ENCODE assay signal across 1 cellular context in genomic region chr3:13895155-13896105, GRCh38.
A peak's percentile ranks its signal among the peaks of the same experiment; 100 is the strongest.
TF ChIP-seq lines count a peak whose summit lies in the region.

No MANE protein-coding gene starts in this region.

TF ChIP-seq in HepG2, 621 proteins besides CTCF, POLR2A, EP300 and RAD21 (continued from another document and continues in another):
- no peak for TF ChIP-seq RAD51 (IDR thresholded peaks at IDR 0.05; ENCODE audit: borderline replicate concordance)
- peak; percentile 26; the same call in 1 of the 2 replicates for TF ChIP-seq ETV5 (CRISPR knock-in tag; IDR thresholded peaks at IDR 0.05; ENCODE audit: borderline replicate concordance)
- TF ChIP-seq ATF7 (IDR thresholded peaks at IDR 0.05): no peak
- no peak for TF ChIP-seq ATF7 (CRISPR knock-in tag; IDR thresholded peaks at IDR 0.05)
- TF ChIP-seq ZFP37 (CRISPR knock-in tag; IDR thresholded peaks at IDR 0.05; ENCODE audit: borderline replicate concordance): no peak
- TF ChIP-seq HNF4A (CRISPR knock-in tag; IDR thresholded peaks at IDR 0.05): no peak
- TF ChIP-seq PRDM15 (CRISPR knock-in tag; IDR thresholded peaks at IDR 0.05): peak; percentile 43; the same call in 1 of the 2 replicates
- no peak for TF ChIP-seq ATF2 (CRISPR knock-in tag; IDR thresholded peaks at IDR 0.05)
- TF ChIP-seq AGO2 (optimal IDR thresholded peaks at IDR 0.05; ENCODE audit: low read depth, low read length): no peak
- TF ChIP-seq BHLHE40 (IDR thresholded peaks at IDR 0.05; ENCODE audit: low read length): no peak
- 0 out of 2 replicates have a peak, but pooled peaks have one; percentile 17 for TF ChIP-seq MYNN (CRISPR knock-in tag; IDR thresholded peaks at IDR 0.05; ENCODE audit: low read depth)
- no peak for TF ChIP-seq ZNF253 (CRISPR knock-in tag; IDR thresholded peaks at IDR 0.05; ENCODE audit: borderline replicate concordance)
- TF ChIP-seq RORA (CRISPR knock-in tag; IDR thresholded peaks at IDR 0.05): no peak
- TF ChIP-seq ZNF629 (CRISPR knock-in tag; conservative IDR thresholded peaks at IDR 0.05): no peak
- TF ChIP-seq NR2F6 (IDR thresholded peaks at IDR 0.05): no peak
- no peak for TF ChIP-seq NR2F6 (CRISPR knock-in tag; IDR thresholded peaks at IDR 0.05)
- no peak for TF ChIP-seq HOXA7 (CRISPR knock-in tag; IDR thresholded peaks at IDR 0.05)
- no peak for TF ChIP-seq ZMYM2 (CRISPR knock-in tag; IDR thresholded peaks at IDR 0.05)
- TF ChIP-seq MYC (CRISPR knock-in tag; IDR thresholded peaks at IDR 0.05; ENCODE audit: borderline replicate concordance): no peak; the same call in 1 of the 2 replicates
- TF ChIP-seq TAF1 (CRISPR knock-in tag; IDR thresholded peaks at IDR 0.05): no peak
- TF ChIP-seq ZMAT3 (CRISPR knock-in tag; conservative IDR thresholded peaks at IDR 0.05): no peak
- TF ChIP-seq PHF8 (CRISPR knock-in tag; IDR thresholded peaks at IDR 0.05): no peak
- no peak for TF ChIP-seq ZNF431 (CRISPR knock-in tag; IDR thresholded peaks at IDR 0.05; ENCODE audit: borderline replicate concordance, low read depth)
- no peak for TF ChIP-seq ZNF256 (CRISPR knock-in tag; conservative IDR thresholded peaks at IDR 0.05)
- no peak for TF ChIP-seq ZBTB7A (CRISPR knock-in tag; IDR thresholded peaks at IDR 0.05)
- no peak for TF ChIP-seq NBN (conservative IDR thresholded peaks at IDR 0.05)
- no peak for TF ChIP-seq ZNF367 (CRISPR knock-in tag; IDR thresholded peaks at IDR 0.05; ENCODE audit: borderline replicate concordance)
- TF ChIP-seq SKI (IDR thresholded peaks at IDR 0.05; ENCODE audit: partially characterized antibody): no peak
- TF ChIP-seq ZSCAN12 (CRISPR knock-in tag; IDR thresholded peaks at IDR 0.05): no peak
- no peak for TF ChIP-seq ZNF749 (CRISPR knock-in tag; IDR thresholded peaks at IDR 0.05; ENCODE audit: borderline replicate concordance)
- TF ChIP-seq ATF3 (CRISPR knock-in tag; IDR thresholded peaks at IDR 0.05): no peak
- TF ChIP-seq GABPA (IDR thresholded peaks at IDR 0.05; ENCODE audit: low read depth, low read length): no peak
- TF ChIP-seq GABPA (CRISPR knock-in tag; IDR thresholded peaks at IDR 0.05; ENCODE audit: low read depth): peak; percentile 71
- TF ChIP-seq LBX2 (CRISPR knock-in tag; IDR thresholded peaks at IDR 0.05; ENCODE audit: borderline replicate concordance): no peak
- TF ChIP-seq SAP130 (CRISPR knock-in tag; IDR thresholded peaks at IDR 0.05; ENCODE audit: low read depth): peak; percentile 31
- no peak for TF ChIP-seq PRMT3 (CRISPR knock-in tag; IDR thresholded peaks at IDR 0.05; ENCODE audit: borderline replicate concordance, low read depth)
- no peak for TF ChIP-seq CHCHD3 (CRISPR knock-in tag; IDR thresholded peaks at IDR 0.05)
- TF ChIP-seq ZNF335 (CRISPR knock-in tag; IDR thresholded peaks at IDR 0.05): no peak
- no peak for TF ChIP-seq MATR3 (CRISPR knock-in tag; IDR thresholded peaks at IDR 0.05)
- TF ChIP-seq ZBTB44 (CRISPR knock-in tag; IDR thresholded peaks at IDR 0.05): no peak
- no peak for TF ChIP-seq ZBTB39 (CRISPR knock-in tag; IDR thresholded peaks at IDR 0.05)
- no peak for TF ChIP-seq ZNF777 (CRISPR knock-in tag; IDR thresholded peaks at IDR 0.05)
- no peak for TF ChIP-seq MLXIP (CRISPR knock-in tag; IDR thresholded peaks at IDR 0.05; ENCODE audit: borderline replicate concordance)
- no peak for TF ChIP-seq ZNF343 (CRISPR knock-in tag; IDR thresholded peaks at IDR 0.05)
- TF ChIP-seq ZNF703 (CRISPR knock-in tag; IDR thresholded peaks at IDR 0.05; ENCODE audit: borderline replicate concordance): no peak
- TF ChIP-seq CBX5 (CRISPR knock-in tag; IDR thresholded peaks at IDR 0.05; ENCODE audit: borderline replicate concordance): no peak
- peak; percentile 33; the same call in 1 of the 2 replicates for TF ChIP-seq ZFP91 (CRISPR knock-in tag; IDR thresholded peaks at IDR 0.05; ENCODE audit: borderline replicate concordance)
- TF ChIP-seq GABPB1 (CRISPR knock-in tag; IDR thresholded peaks at IDR 0.05): peak; percentile 93
- no peak for TF ChIP-seq DMAP1 (CRISPR knock-in tag; IDR thresholded peaks at IDR 0.05)
- TF ChIP-seq ARNT (IDR thresholded peaks at IDR 0.05): no peak
- no peak for TF ChIP-seq NCOA1 (CRISPR knock-in tag; IDR thresholded peaks at IDR 0.05)
- TF ChIP-seq ERF (CRISPR knock-in tag; IDR thresholded peaks at IDR 0.05): 0 out of 2 replicates have a peak, but pooled peaks have one; percentile 34
- TF ChIP-seq ZNF180 (CRISPR knock-in tag; IDR thresholded peaks at IDR 0.05; ENCODE audit: borderline replicate concordance, low read depth): no peak
- no peak for TF ChIP-seq ZNF839 (CRISPR knock-in tag; IDR thresholded peaks at IDR 0.05; ENCODE audit: borderline replicate concordance)
- no peak for TF ChIP-seq HOXA3 (CRISPR knock-in tag; IDR thresholded peaks at IDR 0.05)
- TF ChIP-seq NFATC3 (CRISPR knock-in tag; IDR thresholded peaks at IDR 0.05): no peak
- no peak for TF ChIP-seq MTERF4 (CRISPR knock-in tag; IDR thresholded peaks at IDR 0.05)
- no peak for TF ChIP-seq ZNF670 (CRISPR knock-in tag; IDR thresholded peaks at IDR 0.05; ENCODE audit: borderline replicate concordance)
- TF ChIP-seq ZNF639 (CRISPR knock-in tag; conservative IDR thresholded peaks at IDR 0.05): no peak
- TF ChIP-seq ONECUT2 (CRISPR knock-in tag; IDR thresholded peaks at IDR 0.05): no peak
- no peak for TF ChIP-seq KAT8 (CRISPR knock-in tag; IDR thresholded peaks at IDR 0.05)
